ENCODE assay signal across 8 cellular contexts in the genomic region with DNA sequence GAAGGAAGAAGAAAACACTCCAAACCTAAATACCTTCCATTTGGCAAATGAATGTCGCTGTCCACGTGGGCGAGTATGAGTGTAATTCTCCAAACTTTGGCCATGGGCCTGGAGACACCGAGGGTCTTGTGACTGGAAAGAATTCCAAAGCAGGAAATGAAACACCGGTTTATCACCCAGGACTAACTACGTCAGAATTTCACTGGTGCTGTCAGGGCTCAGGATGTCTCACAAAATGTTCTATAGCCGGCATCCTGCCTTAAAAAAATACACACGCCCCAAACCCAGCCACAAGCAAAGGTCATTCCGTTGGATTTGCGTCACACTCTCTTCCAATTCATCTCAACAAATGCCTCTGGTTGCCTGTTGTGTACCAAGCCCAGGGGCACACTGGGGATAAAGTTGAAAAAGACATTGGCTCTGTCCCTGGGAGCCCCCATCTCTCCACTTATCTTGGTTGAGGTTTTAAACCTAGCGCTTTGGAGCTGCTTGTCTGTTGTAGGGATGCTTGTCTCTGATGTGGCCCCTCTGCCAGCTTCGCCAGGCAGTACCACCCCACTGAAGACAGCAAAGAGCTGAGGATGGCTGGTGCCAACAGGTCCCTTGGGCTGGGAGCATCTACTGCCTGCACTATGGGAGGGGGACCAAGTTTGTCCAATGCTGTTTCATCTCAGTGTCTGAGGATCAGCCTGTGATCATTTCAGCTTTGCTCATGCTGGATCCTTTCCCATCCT. TPM values are rescaled to one million over a fixed set of nuclear protein-coding genes. Genes with fewer than 3 reads are reported as not detected.
DNase-seq lines count a peak whose midpoint lies in the region; ATAC-seq, FAIRE-seq and TF ChIP-seq lines count a peak whose summit lies in the region.

No MANE protein-coding gene starts in this region.

- peak overlapping the region; percentile 67 for H3K9ac ChIP-seq in fibroblast of lung (ENCODE audit: insufficient read depth, low read length)

- H3K79me2 ChIP-seq in fibroblast of lung (ENCODE audit: control insufficient read depth, insufficient read depth, low read length): no peaks in the 10 kb centered on the region

- TF ChIP-seq CTCF in AG10803 (conservative IDR thresholded peaks at IDR 0.05; ENCODE audit: low read length): no peak
- no peak for TF ChIP-seq CTCF in fibroblast of lung (conservative IDR thresholded peaks at IDR 0.05 in 1 of 2, IDR thresholded peaks at IDR 0.05 in 1 of 2; ENCODE audit: low read depth in 1 of 2, low read length in 2 of 2)
- no peak for TF ChIP-seq CTCF in osteocyte (IDR thresholded peaks at IDR 0.05)

- H3K4me1 ChIP-seq in fibroblast of lung (ENCODE audit: control insufficient read depth, extremely low read depth, insufficient read depth, low read length): peaks cover 21% of the 10 kb centered on the region

- no peak for FAIRE-seq in RCC 7860 (lab: Jason Lieb, UNC)

- H3K36me3 Mint-ChIP-seq in osteocyte (ENCODE audit: unreplicated experiment): no peaks in the 10 kb centered on the region

- no peaks in the 10 kb centered on the region for H3K36me3 ChIP-seq in fibroblast of lung (ENCODE audit: control insufficient read depth, insufficient read depth, low read length)

- H2AFZ ChIP-seq in fibroblast of lung (ENCODE audit: low read length): no peak overlapping the region

- peak overlapping the region; percentile 75 for H3K27ac Mint-ChIP-seq in osteocyte (ENCODE audit: unreplicated experiment)

- DNase-seq in AG10803 (ENCODE audit: low read depth) (peak; percentile 95), RCC 7860 (ENCODE audit: low spot score) (peak; percentile 23), fibroblast of lung (ENCODE audit: low read depth in 2 of 2) (peak; percentile 99 to 100), osteocyte (ENCODE audit: extremely low spot score, unreplicated experiment) (no peak), NCI-H146 (lab: John Stamatoyannopoulos, UW) (no peak), G401 (ENCODE audit: low spot score) (no peak)

- ATAC-seq in HG03039 (IDR thresholded peaks at IDR 0.05; ENCODE audit: unreplicated experiment) (no peak), GM21423 (IDR thresholded peaks at IDR 0.05; ENCODE audit: unreplicated experiment) (no peak)

- H3K4me3 ChIP-seq in AG10803 (ENCODE audit: low read length): peak overlapping the region; percentile 50
- H3K4me3 ChIP-seq in fibroblast of lung (replicated peaks in 1 of 4; ENCODE audit: control extremely low read depth in 1 of 4, insufficient read depth in 1 of 4, low read depth in 3 of 4, low read length in 4 of 4): peak overlapping the region in 2 of 4 experiments; percentile 20 to 35

- no peaks in the 10 kb centered on the region for H3K27me3 ChIP-seq in fibroblast of lung (ENCODE audit: control insufficient read depth, insufficient read depth, low read length)

- no peaks in the 10 kb centered on the region for H4K20me1 ChIP-seq in fibroblast of lung (ENCODE audit: control insufficient read depth, extremely low read depth, insufficient read depth, low read length)

- no peak overlapping the region for H3K4me3 Mint-ChIP-seq in osteocyte (ENCODE audit: unreplicated experiment)

- H3K9me3 ChIP-seq in fibroblast of lung (ENCODE audit: control insufficient read depth, insufficient read depth, low read depth, low read length): no peaks in the 10 kb centered on the region

- in situ Hi-C loops in G401 (cut with HindIII; ENCODE audit: low sequenced_read_pairs): no loop called here

- no peaks in the 10 kb centered on the region for H3K27me3 Mint-ChIP-seq in osteocyte (ENCODE audit: unreplicated experiment)

- H3K27ac ChIP-seq in fibroblast of lung (ENCODE audit: insufficient read depth, low read length): peak overlapping the region; percentile 98

- H3K4me1 Mint-ChIP-seq in osteocyte (ENCODE audit: unreplicated experiment): peaks cover 22% of the 10 kb centered on the region

- peak overlapping the region; percentile 54 for H3K4me2 ChIP-seq in fibroblast of lung (ENCODE audit: extremely low read depth, insufficient read depth, low read length)

- H3K9me3 Mint-ChIP-seq in osteocyte (ENCODE audit: unreplicated experiment): no peaks in the 10 kb centered on the region

RNA-seq across cellular contexts. Expression of a gene that starts 31.2 kb away (rescaled TPM):
- 2.1 and 3.1 TPM in 2 replicates for total RNA-seq in fibroblast of lung
- polyA plus RNA-seq in fibroblast of lung: 2.9 and 5.9 TPM in 2 replicates
- 2.8 and 4.8 TPM in 2 replicates for polyA plus RNA-seq in fibroblast of lung (2012)
- 2.4 and 2.7 TPM in 2 replicates for polyA minus RNA-seq in fibroblast of lung (ENCODE audit: low replicate concordance)
- 0.31 and 0.54 TPM in 2 replicates for total RNA-seq in osteocyte
- 16.6 and 37.4 TPM in 2 replicates for total RNA-seq in G401 (2014; rRNA removed; shearing (Covaris generic))

RNA-seq across cellular contexts. Expression of a gene that starts 38.1 kb away (rescaled TPM):
- total RNA-seq in fibroblast of lung (5.4 and 6.8 TPM in 2 replicates), osteocyte (15.5 and 17.5 TPM in 2 replicates)
- 11.1 and 18.8 TPM in 2 replicates for polyA plus RNA-seq in fibroblast of lung
- 11.1 and 18.6 TPM in 2 replicates for polyA plus RNA-seq in fibroblast of lung (2012)
- polyA minus RNA-seq in fibroblast of lung (ENCODE audit: low replicate concordance): 23.7 and 30.0 TPM in 2 replicates
- 4.8 and 6.4 TPM in 2 replicates for total RNA-seq in G401 (2014; rRNA removed; shearing (Covaris generic))

RNA-seq across cellular contexts. Expression of a gene that starts 45.5 kb away (rescaled TPM):
- total RNA-seq in fibroblast of lung (145 and 151 TPM in 2 replicates), osteocyte (71.8 and 77.4 TPM in 2 replicates)
- 249 and 311 TPM in 2 replicates for polyA plus RNA-seq in fibroblast of lung
- polyA plus RNA-seq in fibroblast of lung (2012): 243 and 320 TPM in 2 replicates
- polyA minus RNA-seq in fibroblast of lung (ENCODE audit: low replicate concordance): 11.0 and 14.4 TPM in 2 replicates
- 142 and 176 TPM in 2 replicates for total RNA-seq in G401 (2014; rRNA removed; shearing (Covaris generic))

RNA-seq across cellular contexts. Expression of a gene that starts 53.5 kb away (rescaled TPM):
- total RNA-seq in fibroblast of lung (0.26 and 0.33 TPM in 2 replicates), osteocyte (0.16 and 0.29 TPM in 2 replicates)
- polyA plus RNA-seq in fibroblast of lung: 0.24 and 0.42 TPM in 2 replicates
- polyA plus RNA-seq in fibroblast of lung (2012): 0.20 and 0.54 TPM in 2 replicates
- not detected in 2 replicates for polyA minus RNA-seq in fibroblast of lung (ENCODE audit: low replicate concordance)
- total RNA-seq in G401 (2014; rRNA removed; shearing (Covaris generic)): 0.37 and 2.0 TPM in 2 replicates

Comparison
In these comparisons a context has a peak if more than half of its experiments do, and no peak if none do; other contexts are left out.
1. DNase-seq: peak in AG10803 (single experiment), RCC 7860 (single experiment) and fibroblast of lung (2 of 2); none in osteocyte (single experiment), NCI-H146 (single experiment) and G401 (single experiment).